In genomic region chr19:39155741-39156140, GRCh38 we compare ENCODE assay signal across 19 cellular contexts. TPM values are rescaled to one million over a fixed set of nuclear protein-coding genes. Genes with fewer than 3 reads are reported as not detected.
A peak's percentile ranks its signal among the peaks of the same experiment; 100 is the strongest.
DNase-seq lines count a peak whose midpoint lies in the region; ATAC-seq, FAIRE-seq and TF ChIP-seq lines count a peak whose summit lies in the region.
"Had no signal": no experiment of that assay in that cellular context is flagged by ENCODE, and none has a peak within 500 bp of the region (broad histone marks: within the 10 kb centered on the region; RNA-seq: fewer than 3 reads in every experiment).

No MANE protein-coding gene starts in this region.

- H2BK12ac ChIP-seq in H1 (ENCODE audit: low read depth, low read length): no peak overlapping the region

- peaks cover 28% of the 10 kb centered on the region for H3K9me1 ChIP-seq in IMR-90 (ENCODE audit: insufficient read depth, low read length)

- TF ChIP-seq CTCF in IMR-90 (conservative IDR thresholded peaks at IDR 0.05; ENCODE audit: low read depth, low read length): no peak
- TF ChIP-seq CTCF in H1 (IDR thresholded peaks at IDR 0.05; ENCODE audit: control extremely low read depth in 1 of 3, insufficient read depth in 1 of 3, low read depth in 1 of 3, low read length in 3 of 3): no peak
- no peak for TF ChIP-seq CTCF in neural progenitor cell (IDR thresholded peaks at IDR 0.05)
- TF ChIP-seq CTCF in type B pancreatic cell (conservative IDR thresholded peaks at IDR 0.05): no peak

- peak overlapping the region; percentile 96 for H2AK9ac ChIP-seq in IMR-90 (replicated peaks; ENCODE audit: low read depth, low read length, poor library complexity)

- H3K23me2 ChIP-seq in H1 (ENCODE audit: low read depth, low read length): peaks cover 3% of the 10 kb centered on the region; the same call in 1 of the 2 replicates

- dilution Hi-C loops in IMR-90 (cut with HindIII; ENCODE audit: low sequenced_read_pairs, unreplicated experiment): no loop called here

- H3K9ac ChIP-seq in IMR-90 (ENCODE audit: low read depth, low read length): no peak overlapping the region
- 0 out of 7 replicates have a peak overlapping the region, but pooled peaks of 1 of the 4 experiments have one; percentile 6 for H3K9ac ChIP-seq in H1 (replicated peaks in 1 of 4; ENCODE audit: extremely low read depth in 1 of 4, low read depth in 3 of 4, low read length in 3 of 4)
- H3K9ac ChIP-seq in neural progenitor cell: no peak overlapping the region

- H3K27me3 ChIP-seq in IMR-90 (ENCODE audit: control insufficient read depth, insufficient read depth, low read length): no peaks in the 10 kb centered on the region
- H3K27me3 ChIP-seq in H1 (replicated peaks in 1 of 4; ENCODE audit: control insufficient read depth in 3 of 4, extremely low read depth in 1 of 4, insufficient read depth in 3 of 4, low read length in 3 of 4): peaks cover 0 to 1% (median 0%) of the 10 kb centered on the region in 4 experiments; a peak in 1 of 7 replicates
- H3K27me3 ChIP-seq in neural progenitor cell: no peaks in the 10 kb centered on the region
- H3K27me3 ChIP-seq: MG63 had no signal

- intact Hi-C loops in IMR-90 (cut with micrococcal nuclease): no loop called here

- POLR2A ChIA-PET in IMR-90 (lab: Charles Lee; ENCODE audit: unreplicated experiment): no interaction called here
- POLR2A ChIA-PET in H1 (lab: Charles Lee; ENCODE audit: partially characterized antibody): interaction anchor here (1.4 kb wide), 1 partner anchor 19 kb away, joined by 4 read pairs; no protein-coding TSS in a partner anchor

- H3K4ac ChIP-seq in IMR-90 (ENCODE audit: low read depth, low read length) (peak overlapping the region; percentile 66), H1 (replicated peaks; ENCODE audit: insufficient read length, low read depth, low read length) (peak overlapping the region; percentile 59)

- H3K4me1 Mint-ChIP-seq in neural progenitor cell (peaks cover 23% of the 10 kb centered on the region), type B pancreatic cell (ENCODE audit: unreplicated experiment) (peaks cover 65% of the 10 kb centered on the region)

- H3K18ac ChIP-seq in IMR-90 (ENCODE audit: low read depth, low read length) (no peak overlapping the region), H1 (ENCODE audit: extremely low read depth, low read length) (no peak overlapping the region)

- no peak overlapping the region; the same call in 1 of the 2 replicates for H4K91ac ChIP-seq in IMR-90 (ENCODE audit: insufficient read depth, low read depth, low read length)
- no peak overlapping the region for H4K91ac ChIP-seq in H1 (replicated peaks; ENCODE audit: insufficient read length, low read length)

- H2AFZ ChIP-seq in IMR-90 (replicated peaks; ENCODE audit: low read length, poor library complexity) (no peak overlapping the region), H1 (ENCODE audit: low read length) (no peak overlapping the region), neural progenitor cell (replicated peaks) (no peak overlapping the region)

- no TSS peak for BruUV-seq in IMR-90 (replicated peaks; lab: Mats Ljungman, UMichigan)

- peaks cover 0 to 55% of the 10 kb centered on the region in 2 experiments; a peak in 2 of 4 replicates for H3K79me2 ChIP-seq in H1 (ENCODE audit: control insufficient read depth in 1 of 2, insufficient read depth in 2 of 2, low read length in 2 of 2)
- peaks cover 76% of the 10 kb centered on the region for H3K79me2 ChIP-seq in neural progenitor cell (ENCODE audit: low read depth)

- H3K27me3 Mint-ChIP-seq in neural progenitor cell (ENCODE audit: insufficient read depth, low read depth): no peaks in the 10 kb centered on the region
- H3K27me3 Mint-ChIP-seq in type B pancreatic cell: no peaks in the 10 kb centered on the region
- H3K27me3 Mint-ChIP-seq: IgD-negative memory B cell; memory B cell; naive thymus-derived CD4-positive, alpha-beta T cell had no signal

- H3K4me1 ChIP-seq in IMR-90 (ENCODE audit: control insufficient read depth, insufficient read depth, low read length) (peaks cover 21% of the 10 kb centered on the region), H1 (replicated peaks in 1 of 4; ENCODE audit: control insufficient read depth in 3 of 4, insufficient read depth in 4 of 4, low read length in 3 of 4) (peaks cover 4 to 41% (median 20%) of the 10 kb centered on the region in 4 experiments), neural progenitor cell (peaks cover 11% of the 10 kb centered on the region)

- H3K79me1 ChIP-seq in IMR-90 (ENCODE audit: low read depth in 1 of 2, low read length in 2 of 2) (peaks cover 39 to 80% of the 10 kb centered on the region in 2 experiments), H1 (ENCODE audit: low read depth, low read length) (peaks cover 36% of the 10 kb centered on the region)

- H2BK120ac ChIP-seq in IMR-90 (ENCODE audit: low read depth, low read length) (no peak overlapping the region), H1 (replicated peaks; ENCODE audit: low read depth, low read length) (no peak overlapping the region)

- H3F3A ChIP-seq in neural progenitor cell (ENCODE audit: low read depth): no peaks in the 10 kb centered on the region

- H2BK5ac ChIP-seq in IMR-90 (ENCODE audit: low read depth, low read length, poor library complexity, severe bottlenecking) (no peak overlapping the region), H1 (ENCODE audit: low read depth, low read length) (no peak overlapping the region; the same call in 1 of the 2 replicates)

- DNase-seq in IMR-90 (no peak), H1 (ENCODE audit: low read depth in 1 of 2, low spot score in 2 of 2) (no peak), neural progenitor cell (ENCODE audit: low spot score) (no peak), type B pancreatic cell (ENCODE audit: extremely low spot score, unreplicated experiment) (no peak), HuH-7 (ENCODE audit: low spot score) (no peak), T-helper 9 cell (no peak)
- DNase-seq: activated T-cell treated with anti-CD3 and anti-CD28 coated beads, Interleukin-2, amount 50 U/mL, for 1 hour; cortex of kidney; MG63; naive thymus-derived CD4-positive, alpha-beta T cell; NCI-H146; NCI-H524 treated with DMSO at 0.1 percent for 48 hours; substantia nigra; T1000 had no signal

- H3K4me3 ChIP-seq in IMR-90 (ENCODE audit: insufficient read depth, low read depth, low read length): no peak overlapping the region
- H3K4me3 ChIP-seq in H1 (ENCODE audit: extremely low read depth in 1 of 4, insufficient read depth in 2 of 4, low read depth in 3 of 4, low read length in 4 of 4): no peak overlapping the region
- H3K4me3 ChIP-seq in neural progenitor cell: no peak overlapping the region
- H3K4me3 ChIP-seq: MG63 had no signal

- 88% methylated on average over 6 of the region's 15 CpGs; no CpG with 5 or more reads in 1 of the 2 experiments for WGBS in IMR-90 (ENCODE audit: extremely low coverage in 2 of 2, insufficient read length in 1 of 2), 2 experiments
- 90% methylated on average over 13 of the region's 15 CpGs; no CpG with 5 or more reads in 1 of the 2 experiments for WGBS in H1 (ENCODE audit: extremely low coverage in 1 of 2, insufficient coverage in 1 of 2, insufficient read length in 1 of 2, insufficient replicate concordance in 2 of 2, low coverage in 1 of 2, low lambda C conversion rate in 2 of 2, missing lambda C conversion rate in 1 of 2), 2 experiments

- in situ Hi-C loops in IMR-90 (cut with MboI; ENCODE audit: low sequenced_read_pairs): no loop called here

- H3K56ac ChIP-seq in IMR-90 (ENCODE audit: extremely low read depth, insufficient read depth, low read length) (no peak overlapping the region), H1 (replicated peaks; ENCODE audit: insufficient read length, low read depth, low read length) (no peak overlapping the region)

- H4K8ac ChIP-seq in IMR-90 (ENCODE audit: low read depth in 2 of 2, low read length in 2 of 2) (no peak overlapping the region; a peak in 1 of 4 replicates), H1 (ENCODE audit: extremely low read depth, insufficient read depth, low read length) (no peak overlapping the region; the same call in 1 of the 2 replicates)

- H3K23ac ChIP-seq in IMR-90 (ENCODE audit: low read depth, low read length): no peak overlapping the region
- no peak overlapping the region for H3K23ac ChIP-seq in H1 (ENCODE audit: insufficient read length)

- no peak overlapping the region for H2BK20ac ChIP-seq in IMR-90 (ENCODE audit: low read depth, low read length)
- 0 out of 2 replicates have a peak overlapping the region, but pooled peaks have one; percentile 32 for H2BK20ac ChIP-seq in H1 (ENCODE audit: low read length)

- TF ChIP-seq POLR2A in IMR-90 (IDR thresholded peaks at IDR 0.05; ENCODE audit: low read depth, low read length) (no peak), H1 (IDR thresholded peaks at IDR 0.05; ENCODE audit: control extremely low read depth in 1 of 2, low read depth in 2 of 2, low read length in 2 of 2) (no peak)

- H4K20me1 ChIP-seq in IMR-90 (ENCODE audit: insufficient read depth, low read length) (peaks cover 52% of the 10 kb centered on the region), H1 (replicated peaks in 1 of 2; ENCODE audit: control insufficient read depth in 1 of 2, insufficient read depth in 2 of 2, low read length in 2 of 2) (peaks cover 17 to 34% of the 10 kb centered on the region in 2 experiments), neural progenitor cell (ENCODE audit: low read depth) (peaks cover 93% of the 10 kb centered on the region)

- H3K14ac ChIP-seq in IMR-90 (replicated peaks; ENCODE audit: low read depth, low read length) (no peak overlapping the region), H1 (ENCODE audit: insufficient read length) (no peak overlapping the region)

- H2AK5ac ChIP-seq in IMR-90 (ENCODE audit: low read depth, low read length): no peak overlapping the region
- H2AK5ac ChIP-seq in H1 (ENCODE audit: low read depth, low read length): 0 out of 2 replicates have a peak overlapping the region, but pooled peaks have one; percentile 13

- FAIRE-seq in H1 (lab: Jason Lieb, UNC): no peak
- FAIRE-seq: GM12891 had no signal

- no peak overlapping the region for H3K27ac ChIP-seq in IMR-90 (ENCODE audit: insufficient read depth, low read length)
- H3K27ac ChIP-seq in H1 (ENCODE audit: low read depth, low read length): no peak overlapping the region
- no peak overlapping the region for H3K27ac ChIP-seq in neural progenitor cell

- CTCF ChIA-PET in IMR-90 (lab: Yijun Ruan, JAX) (no interaction called here), H1 (lab: Charles Lee; ENCODE audit: partially characterized antibody) (interaction anchor here (0.6 to 5.8 kb wide), 10 partner anchors 9 to 168 kb away, joined by 3 to 27 read pairs (median 5); no protein-coding TSS in a partner anchor)

- ATAC-seq in IMR-90 (ENCODE audit: low read depth) (no peak), HG02973 (IDR thresholded peaks at IDR 0.05; ENCODE audit: unreplicated experiment) (no peak)
- ATAC-seq: naive thymus-derived CD4-positive, alpha-beta T cell had no signal

- H3K9me3 ChIP-seq in IMR-90 (ENCODE audit: control insufficient read depth, insufficient read depth, low read length) (no peaks in the 10 kb centered on the region), H1 (ENCODE audit: insufficient read depth in 2 of 2, low read depth in 1 of 2, low read length in 1 of 2) (no peaks in the 10 kb centered on the region), neural progenitor cell (ENCODE audit: low read depth) (no peaks in the 10 kb centered on the region)
- H3K9me3 ChIP-seq: MG63 had no signal

- H3K36me3 ChIP-seq in IMR-90 (ENCODE audit: control insufficient read depth, insufficient read depth, low read length) (no peaks in the 10 kb centered on the region), H1 (ENCODE audit: control insufficient read depth in 2 of 4, insufficient read depth in 4 of 4, low read length in 3 of 4) (no peaks in the 10 kb centered on the region; a peak in 2 of 8 replicates), neural progenitor cell (no peaks in the 10 kb centered on the region)
- H3K36me3 ChIP-seq: MG63 had no signal

- H4K5ac ChIP-seq in IMR-90 (ENCODE audit: low read depth, low read length): no peak overlapping the region; the same call in 1 of the 2 replicates
- no peak overlapping the region for H4K5ac ChIP-seq in H1 (ENCODE audit: insufficient read length, low read depth, low read length)

- H3K4me2 ChIP-seq in IMR-90 (ENCODE audit: low read depth, low read length) (no peak overlapping the region), H1 (ENCODE audit: insufficient read depth in 1 of 2, low read depth in 2 of 2, low read length in 2 of 2) (no peak overlapping the region), neural progenitor cell (no peak overlapping the region)

- no peak overlapping the region for H3K4me3 Mint-ChIP-seq in neural progenitor cell
- no peak overlapping the region for H3K4me3 Mint-ChIP-seq in type B pancreatic cell
- H3K4me3 Mint-ChIP-seq: IgD-negative memory B cell, memory B cell had no signal

- H2BK15ac ChIP-seq in IMR-90 (ENCODE audit: low read depth, low read length) (no peak overlapping the region), H1 (ENCODE audit: low read length) (0 out of 2 replicates have a peak overlapping the region, but pooled peaks have one; percentile 29)

- no peak for TF ChIP-seq EP300 in H1 (IDR thresholded peaks at IDR 0.05; ENCODE audit: borderline replicate concordance in 1 of 2, low read depth in 2 of 2, low read length in 2 of 2)

- TF ChIP-seq RAD21 in IMR-90 (IDR thresholded peaks at IDR 0.05; ENCODE audit: low read length) (no peak), H1 (IDR thresholded peaks at IDR 0.05 in 1 of 2, conservative IDR thresholded peaks at IDR 0.05 in 1 of 2; ENCODE audit: low read depth in 2 of 2, low read length in 2 of 2) (no peak)

- peaks cover 5% of the 10 kb centered on the region for H3K36me3 Mint-ChIP-seq in neural progenitor cell
- H3K36me3 Mint-ChIP-seq in type B pancreatic cell: peaks cover 12% of the 10 kb centered on the region

- H3K9me3 Mint-ChIP-seq in neural progenitor cell (no peaks in the 10 kb centered on the region), type B pancreatic cell (peaks cover 5% of the 10 kb centered on the region)
- H3K9me3 Mint-ChIP-seq: IgD-negative memory B cell; memory B cell; naive thymus-derived CD4-positive, alpha-beta T cell had no signal

- H3K27ac Mint-ChIP-seq in neural progenitor cell: peak overlapping the region; percentile 68
- peak overlapping the region; percentile 99 for H3K27ac Mint-ChIP-seq in type B pancreatic cell
- H3K27ac Mint-ChIP-seq: IgD-negative memory B cell, memory B cell had no signal

RNA-seq across cellular contexts. Expression of gene PAK4, which starts 30.2 kb away (rescaled TPM):
- total RNA-seq in IMR-90 (2012; rRNA removed) (2.0 and 2.8 TPM in 2 replicates), neural progenitor cell (ENCODE audit: low replicate concordance) (9.7 and 34.3 TPM in 2 replicates), type B pancreatic cell (ENCODE audit: low replicate concordance) (52.1 and 64.3 TPM in 2 replicates)
- polyA plus RNA-seq in IMR-90 (2012; rRNA removed) (27.2 and 35.5 TPM in 2 replicates), H1 (2011; rRNA removed) (50.7 and 107 TPM in 2 replicates)
- 52.9 and 64.1 TPM in 2 replicates for polyA plus RNA-seq in IMR-90 (2012; cell fraction: cytosol; rRNA removed)
- 26.9 and 44.9 TPM in 2 replicates for polyA plus RNA-seq in IMR-90 (2012; cell fraction: nucleus; rRNA removed; ENCODE audit: low replicate concordance)
- 64.4 and 67.6 TPM in 2 replicates for total RNA-seq in H1 (2021; fragmentation: NEBNext Ultra II Directional; extraction: Animal tissue kit (Norgen Biotek cat#: 25700))
- 55.5 TPM for polyA plus RNA-seq in H1 (2011; cell fraction: cytosol; rRNA removed)
- 89.7 TPM for polyA plus RNA-seq in H1 (2011; cell fraction: nucleus; rRNA removed)
- 40.5 to 57.3 TPM (median 53.1 TPM) in 4 replicates for polyA plus RNA-seq in H1 (2012, experiment 1 of 2)
- polyA plus RNA-seq in H1 (2012, experiment 2 of 2): 64.2 TPM
- 47.5 TPM for polyA plus RNA-seq in H1 (2013, experiment 1 of 2)
- 47.5 TPM for polyA plus RNA-seq in H1 (2013, experiment 2 of 2)
- 17.7 and 25.9 TPM in 2 replicates for polyA minus RNA-seq in H1 (2011; rRNA and poly(A)+ RNA removed)
- polyA minus RNA-seq in H1 (2011; cell fraction: cytosol; rRNA and poly(A)+ RNA removed): 39.9 TPM
- polyA minus RNA-seq in H1 (2011; cell fraction: nucleus; rRNA and poly(A)+ RNA removed): 22.8 TPM

RNA-seq across cellular contexts. Expression of gene NCCRP1, which starts 41.0 kb away (rescaled TPM):
- total RNA-seq in IMR-90 (2012; rRNA removed): not detected in 2 replicates
- polyA plus RNA-seq in IMR-90 (2012; rRNA removed): not detected in 2 replicates
- polyA plus RNA-seq in IMR-90 (2012; cell fraction: cytosol; rRNA removed): not detected in 2 replicates
- polyA plus RNA-seq in IMR-90 (2012; cell fraction: nucleus; rRNA removed; ENCODE audit: low replicate concordance): 0.02 and 0.03 TPM in 2 replicates
- 2.8 and 3.2 TPM in 2 replicates for total RNA-seq in H1 (2021; fragmentation: NEBNext Ultra II Directional; extraction: Animal tissue kit (Norgen Biotek cat#: 25700))
- 7.9 and 11.2 TPM in 2 replicates for polyA plus RNA-seq in H1 (2011; rRNA removed)
- polyA plus RNA-seq in H1 (2011; cell fraction: cytosol; rRNA removed): 3.8 TPM
- 3.1 TPM for polyA plus RNA-seq in H1 (2011; cell fraction: nucleus; rRNA removed)
- 1.9 to 4.0 TPM (median 2.6 TPM) in 4 replicates for polyA plus RNA-seq in H1 (2012, experiment 1 of 2)
- polyA plus RNA-seq in H1 (2012, experiment 2 of 2): 2.5 TPM
- 2.1 TPM for polyA plus RNA-seq in H1 (2013, experiment 1 of 2)
- polyA plus RNA-seq in H1 (2013, experiment 2 of 2): 2.4 TPM
- polyA minus RNA-seq in H1 (2011; rRNA and poly(A)+ RNA removed): 1.7 and 3.1 TPM in 2 replicates
- polyA minus RNA-seq in H1 (2011; cell fraction: cytosol; rRNA and poly(A)+ RNA removed): 2.6 TPM
- 1.00 TPM for polyA minus RNA-seq in H1 (2011; cell fraction: nucleus; rRNA and poly(A)+ RNA removed)
- total RNA-seq in neural progenitor cell (ENCODE audit: low replicate concordance): 1.0 and 1.9 TPM in 2 replicates
- total RNA-seq in type B pancreatic cell (ENCODE audit: low replicate concordance): 19.0 and 22.6 TPM in 2 replicates
- total RNA-seq: naive thymus-derived CD4-positive, alpha-beta T cell; sciatic nerve had no signal
- polyA plus RNA-seq: IgD-negative memory B cell; naive thymus-derived CD4-positive, alpha-beta T cell had no signal

RNA-seq across cellular contexts. Expression of gene SYCN, which starts 48.3 kb away (rescaled TPM):
- total RNA-seq in IMR-90 (2012; rRNA removed) (not detected in 2 replicates), neural progenitor cell (ENCODE audit: low replicate concordance) (not detected in 2 replicates), type B pancreatic cell (ENCODE audit: low replicate concordance) (not detected in 2 replicates)
- polyA plus RNA-seq in IMR-90 (2012; rRNA removed) (not detected in 2 replicates), H1 (2011; rRNA removed) (not detected in 2 replicates)
- not detected in 2 replicates for polyA plus RNA-seq in IMR-90 (2012; cell fraction: cytosol; rRNA removed)
- not detected in 2 replicates for polyA plus RNA-seq in IMR-90 (2012; cell fraction: nucleus; rRNA removed; ENCODE audit: low replicate concordance)
- total RNA-seq in H1 (2021; fragmentation: NEBNext Ultra II Directional; extraction: Animal tissue kit (Norgen Biotek cat#: 25700)): not detected in 2 replicates
- polyA plus RNA-seq in H1 (2011; cell fraction: cytosol; rRNA removed): not detected
- polyA plus RNA-seq in H1 (2011; cell fraction: nucleus; rRNA removed): not detected
- polyA plus RNA-seq in H1 (2012, experiment 1 of 2): not detected in 4 replicates
- not detected for polyA plus RNA-seq in H1 (2012, experiment 2 of 2)
- not detected for polyA plus RNA-seq in H1 (2013, experiment 1 of 2)
- not detected for polyA plus RNA-seq in H1 (2013, experiment 2 of 2)
- polyA minus RNA-seq in H1 (2011; rRNA and poly(A)+ RNA removed): not detected in 2 replicates
- polyA minus RNA-seq in H1 (2011; cell fraction: cytosol; rRNA and poly(A)+ RNA removed): not detected
- polyA minus RNA-seq in H1 (2011; cell fraction: nucleus; rRNA and poly(A)+ RNA removed): not detected
- total RNA-seq: naive thymus-derived CD4-positive, alpha-beta T cell; sciatic nerve had no signal
- polyA plus RNA-seq: IgD-negative memory B cell; naive thymus-derived CD4-positive, alpha-beta T cell had no signal
